ENCODE assay signal across 26 cellular contexts in the genomic region with DNA sequence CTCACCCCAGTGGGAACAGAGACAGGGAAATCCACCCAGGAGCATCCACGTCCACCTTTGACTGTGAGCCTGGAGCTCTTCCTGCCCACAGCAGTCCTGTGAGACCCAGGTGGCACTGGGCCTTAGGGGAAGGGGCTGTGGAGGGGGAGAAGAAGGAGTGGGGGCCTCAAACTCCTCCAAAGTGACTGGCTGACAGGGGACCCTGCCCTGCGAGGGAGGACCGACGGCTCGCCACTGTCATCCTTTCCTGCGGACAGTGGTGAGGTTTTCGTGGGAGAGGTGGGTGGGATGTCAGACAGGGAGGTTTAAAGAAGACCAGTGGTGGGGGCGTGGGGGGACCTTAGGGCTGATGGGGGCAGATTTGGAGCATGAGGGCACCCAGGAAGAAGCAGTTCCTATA.
"Had no signal": no experiment of that assay in that cellular context is flagged by ENCODE, and none has a peak within 500 bp of the region (broad histone marks: within the 10 kb centered on the region; RNA-seq: fewer than 3 reads in every experiment).

No MANE protein-coding gene starts in this region.

- DNase-seq: activated CD4-positive, alpha-beta memory T cell treated with anti-CD3 and anti-CD28 coated beads, Interleukin-2, amount 10 ng/mL, durations not matched to agents 7 days and 5 days; activated CD4-positive, alpha-beta T cell treated with anti-CD3 and anti-CD28 coated beads for 1 hour; activated CD4-positive, alpha-beta T cell treated with anti-CD3 and anti-CD28 coated beads for 48 hours; activated CD4-positive, CD25-positive, alpha-beta regulatory T cell; activated CD8-positive, alpha-beta memory T cell treated with anti-CD3 and anti-CD28 coated beads for 24 hours; activated CD8-positive, alpha-beta memory T cell treated with anti-CD3 and anti-CD28 coated beads, Interleukin-2, amount 10 ng/mL, durations not matched to agents 7 days and 5 days; activated CD8-positive, alpha-beta memory T cell treated with anti-CD3 and anti-CD28 coated beads, Interleukin-2, amount 50 U/mL, for 48 hours; activated gamma-delta T cell; activated naive CD4-positive, alpha-beta T cell treated with Interleukin-2 at 50 U/mL for 16 hours; activated T-cell treated with anti-CD3 and anti-CD28 coated beads, Interleukin-2, amount 50 U/mL, for 48 hours; body of pancreas; Karpas-422; KBM-7; NCI-H1105 treated with DMSO at 0.1 percent for 48 hours; NCI-H1436; NCI-H1694; NCI-H2029; NCI-H345; NCI-H524 treated with DMSO at 0.1 percent for 48 hours; SIG-M5; SW 1271; T-helper 1 cell; T-helper 2 cell; T-helper 9 cell had no signal

- ATAC-seq: activated CD8-positive, alpha-beta memory T cell treated with anti-CD3 and anti-CD28 coated beads, Interleukin-2, amount 10 ng/mL, durations not matched to agents 7 days and 5 days; Panc1 had no signal

- H3K27ac ChIP-seq: body of pancreas, VCaP had no signal

- H3K4me3 ChIP-seq: body of pancreas had no signal

- H3K27me3 ChIP-seq: body of pancreas had no signal

- H3K9me3 ChIP-seq: body of pancreas had no signal
